In genomic region chr19:2330632-2331284, GRCh38 we compare ENCODE assay signal across 12 cellular contexts. TPM values are rescaled to one million over a fixed set of nuclear protein-coding genes. Genes with fewer than 3 reads are reported as not detected.
DNase-seq lines count a peak whose midpoint lies in the region; ATAC-seq, FAIRE-seq and TF ChIP-seq lines count a peak whose summit lies in the region.
"Had no signal": no experiment of that assay in that cellular context is flagged by ENCODE, and none has a peak within 500 bp of the region (broad histone marks: within the 10 kb centered on the region; RNA-seq: fewer than 3 reads in every experiment).

No MANE protein-coding gene starts in this region.

- H3K79me2 ChIP-seq in Karpas-422 (ENCODE audit: low read length) = peaks cover 88% of the 10 kb centered on the region

- peaks cover 0 to 2% of the 10 kb centered on the region in 2 donors for H3K27me3 Mint-ChIP-seq in CD8-positive, alpha-beta memory T cell
- no peaks in the 10 kb centered on the region for H3K27me3 Mint-ChIP-seq in activated naive CD8-positive, alpha-beta T cell treated with anti-CD3 and anti-CD28 coated beads for 36 hours
- H3K27me3 Mint-ChIP-seq in naive B cell = no peaks in the 10 kb centered on the region

- peak overlapping the region in 6 of 7 donors; percentile 20 to 85 (median 72) for H3K4me3 Mint-ChIP-seq in CD8-positive, alpha-beta memory T cell
- peak overlapping the region; percentile 34 for H3K4me3 Mint-ChIP-seq in activated naive CD8-positive, alpha-beta T cell treated with anti-CD3 and anti-CD28 coated beads for 36 hours
- peak overlapping the region; percentile 88 to 95 (median 92) for H3K4me3 Mint-ChIP-seq in naive B cell

- no peaks in the 10 kb centered on the region for H3K36me3 ChIP-seq in CD8-positive, alpha-beta memory T cell (ENCODE audit: insufficient read depth, low read length)
- 0 out of 2 replicates have a peak, but pooled peaks cover 7% of the 10 kb centered on the region for H3K36me3 ChIP-seq in Karpas-422 (ENCODE audit: insufficient read depth, low read length)

- no peak for ATAC-seq in naive B cell (ENCODE audit: low read depth in 2 of 2)
- no peak for ATAC-seq in GM21825 (IDR thresholded peaks at IDR 0.05; ENCODE audit: unreplicated experiment)

- peak overlapping the region; percentile 13; the same call in 1 of the 2 replicates for H3K9ac ChIP-seq in Karpas-422 (ENCODE audit: low read length)

- CTCF ChIA-PET in CD8-positive, alpha-beta memory T cell (lab: Charles Lee) = no interaction called here

- POLR2A ChIA-PET in CD8-positive, alpha-beta memory T cell (lab: Charles Lee) = interaction anchor here (0.7 kb wide), 1 partner anchor 41 kb away, joined by 5 read pairs; no protein-coding TSS in a partner anchor

- H3K9me2 ChIP-seq in Karpas-422 (replicated peaks; ENCODE audit: insufficient read depth, low read length) = no peaks in the 10 kb centered on the region

- H3K4me1 Mint-ChIP-seq in CD8-positive, alpha-beta memory T cell = peaks cover 36 to 59% (median 36%) of the 10 kb centered on the region in 3 donors
- H3K4me1 Mint-ChIP-seq in activated naive CD8-positive, alpha-beta T cell treated with anti-CD3 and anti-CD28 coated beads for 36 hours = peaks cover 57% of the 10 kb centered on the region
- peaks cover 63 to 87% (median 87%) of the 10 kb centered on the region in 3 donors for H3K4me1 Mint-ChIP-seq in naive B cell

- H3K4me3 ChIP-seq in CD8-positive, alpha-beta memory T cell (ENCODE audit: low read length) = no peak overlapping the region
- H3K4me3 ChIP-seq in Karpas-422 (ENCODE audit: low read length) = no peak overlapping the region; the same call in 1 of the 2 replicates
- H3K4me3 ChIP-seq: lung had no signal

- no peaks in the 10 kb centered on the region for H3K27me3 ChIP-seq in CD8-positive, alpha-beta memory T cell (ENCODE audit: insufficient read depth, low read length, poor library complexity, severe bottlenecking)
- H3K27me3 ChIP-seq in Karpas-422 (ENCODE audit: low read length) = no peaks in the 10 kb centered on the region

- no peak for DNase-seq in CD8-positive, alpha-beta memory T cell
- no peak for DNase-seq in Karpas-422
- DNase-seq in activated naive CD8-positive, alpha-beta T cell treated with anti-CD3 and anti-CD28 coated beads for 36 hours = no peak
- no peak for DNase-seq in naive B cell
- DNase-seq in activated CD4-positive, alpha-beta T cell treated with anti-CD3 and anti-CD28 coated beads, Interleukin-2, amount 50 U/mL, for 1 hour = no peak
- DNase-seq in GM12891 (ENCODE audit: insufficient read length, low spot score) = no peak
- no peak for DNase-seq in GOT3 (lab: John Stamatoyannopoulos, UW)
- DNase-seq: activated CD4-positive, CD25-positive, alpha-beta regulatory T cell; NCI-H1092 had no signal

- peaks cover 48% of the 10 kb centered on the region for H3K4me1 ChIP-seq in CD8-positive, alpha-beta memory T cell (ENCODE audit: insufficient read depth, low read length)
- H3K4me1 ChIP-seq in Karpas-422 (ENCODE audit: low read length) = peaks cover 47% of the 10 kb centered on the region

- no peaks in the 10 kb centered on the region for H3K9me3 Mint-ChIP-seq in CD8-positive, alpha-beta memory T cell
- peaks cover 5% of the 10 kb centered on the region for H3K9me3 Mint-ChIP-seq in activated naive CD8-positive, alpha-beta T cell treated with anti-CD3 and anti-CD28 coated beads for 36 hours
- H3K9me3 Mint-ChIP-seq in naive B cell = peaks cover 0 to 2% (median 0%) of the 10 kb centered on the region in 7 donors

- peak overlapping the region; percentile 27 for H3K27ac ChIP-seq in CD8-positive, alpha-beta memory T cell (ENCODE audit: low read depth, low read length)
- H3K27ac ChIP-seq in Karpas-422 (ENCODE audit: low read length) = peak overlapping the region; percentile 77; the same call in 1 of the 2 replicates

- no peak for FAIRE-seq in GM12891 (lab: Jason Lieb, UNC)

- peaks cover 12% of the 10 kb centered on the region; the same call in 1 of the 2 replicates for H4K20me1 ChIP-seq in Karpas-422 (ENCODE audit: insufficient read depth, low read depth, low read length)

- peaks cover 3 to 27% (median 4%) of the 10 kb centered on the region in 3 donors for H3K36me3 Mint-ChIP-seq in CD8-positive, alpha-beta memory T cell
- peaks cover 37% of the 10 kb centered on the region for H3K36me3 Mint-ChIP-seq in activated naive CD8-positive, alpha-beta T cell treated with anti-CD3 and anti-CD28 coated beads for 36 hours
- H3K36me3 Mint-ChIP-seq in naive B cell = peaks cover under 1 to 13% of the 10 kb centered on the region in 2 donors

- TF ChIP-seq POLR2A in GM12891 (IDR thresholded peaks at IDR 0.05; ENCODE audit: low read depth, low read length) = no peak

- H3K27ac Mint-ChIP-seq in CD8-positive, alpha-beta memory T cell = peak overlapping the region in 3 of 8 donors; percentile 42 to 93 (median 52)
- no peak overlapping the region for H3K27ac Mint-ChIP-seq in activated naive CD8-positive, alpha-beta T cell treated with anti-CD3 and anti-CD28 coated beads for 36 hours
- H3K27ac Mint-ChIP-seq in naive B cell = peak overlapping the region; percentile 97 to 99 (median 97)

- peak overlapping the region; percentile 84 for H3K4me2 ChIP-seq in Karpas-422 (ENCODE audit: low read depth, low read length, poor library complexity, severe bottlenecking)

- H2AFZ ChIP-seq in Karpas-422 (ENCODE audit: low read length) = no peak overlapping the region

- no peaks in the 10 kb centered on the region for H3K9me3 ChIP-seq in CD8-positive, alpha-beta memory T cell (ENCODE audit: low read length)
- peaks cover 5% of the 10 kb centered on the region; the same call in 1 of the 2 replicates for H3K9me3 ChIP-seq in Karpas-422 (ENCODE audit: low read length)

TF ChIP-seq in GM12891, 5 proteins besides CTCF, POLR2A, EP300 and RAD21:
- no peak for TF ChIP-seq SPI1 (IDR thresholded peaks at IDR 0.05; ENCODE audit: low read depth, low read length)
- TF ChIP-seq TAF1 (IDR thresholded peaks at IDR 0.05; ENCODE audit: low read depth, low read length) = no peak
- no peak for TF ChIP-seq PAX5 (IDR thresholded peaks at IDR 0.05; ENCODE audit: insufficient read depth, low read length, severe bottlenecking)
- TF ChIP-seq POLR2AphosphoS5 (IDR thresholded peaks at IDR 0.05; ENCODE audit: low read depth, low read length) = no peak
- no peak for TF ChIP-seq POU2F2 (IDR thresholded peaks at IDR 0.05; ENCODE audit: low read depth, low read length)

RNA-seq across cellular contexts. Expression of gene SPPL2B, which starts 2.3 kb away (rescaled TPM):
- total RNA-seq in CD8-positive, alpha-beta memory T cell = 10 to 100 TPM; 39.0 to 41.4 TPM
- polyA plus RNA-seq in CD8-positive, alpha-beta memory T cell = 8.4 TPM
- total RNA-seq in Karpas-422 (2014; rRNA removed; shearing (Covaris generic); ENCODE audit: low replicate concordance) = 18.2 and 48.3 TPM in 2 replicates
- 10 to 100 TPM; 47.1 to 53.2 TPM for total RNA-seq in activated naive CD8-positive, alpha-beta T cell treated with anti-CD3 and anti-CD28 coated beads for 36 hours
- polyA plus RNA-seq in naive B cell (ENCODE audit: low read depth in 6 of 6) = 10 to 100 TPM; 13.0 to 38.0 (median 18.7) TPM
- polyA plus RNA-seq in GM12891 (2012; ENCODE audit: low read depth, missing spikeins) = 31.1 TPM

RNA-seq across cellular contexts. Expression of gene LSM7, which starts 2.4 kb away (rescaled TPM):
- total RNA-seq in CD8-positive, alpha-beta memory T cell = 100 to 1,000 TPM; 163 to 168 TPM
- 162 TPM for polyA plus RNA-seq in CD8-positive, alpha-beta memory T cell
- 140 and 228 TPM in 2 replicates for total RNA-seq in Karpas-422 (2014; rRNA removed; shearing (Covaris generic); ENCODE audit: low replicate concordance)
- 100 to 1,000 TPM; 175 to 187 TPM for total RNA-seq in activated naive CD8-positive, alpha-beta T cell treated with anti-CD3 and anti-CD28 coated beads for 36 hours
- polyA plus RNA-seq in naive B cell (ENCODE audit: low read depth in 6 of 6) = 100 to 1,000 TPM; 275 to 337 (median 314) TPM
- 196 TPM for polyA plus RNA-seq in GM12891 (2012; ENCODE audit: low read depth, missing spikeins)

RNA-seq across cellular contexts. Expression of gene LINGO3, which starts 22.8 kb away (rescaled TPM):
- total RNA-seq in CD8-positive, alpha-beta memory T cell = under 1 TPM; 0.09 to 0.15 TPM
- polyA plus RNA-seq in CD8-positive, alpha-beta memory T cell = 9.2 TPM
- not detected in 2 replicates for total RNA-seq in Karpas-422 (2014; rRNA removed; shearing (Covaris generic); ENCODE audit: low replicate concordance)
- total RNA-seq in activated naive CD8-positive, alpha-beta T cell treated with anti-CD3 and anti-CD28 coated beads for 36 hours = under 1 TPM in 1 of 2 experiments, not detected in 1; 0.28 TPM
- 10 to 100 TPM in 5 of 6 donors, 1 to 10 TPM in 1; 6.4 to 45.0 (median 15.4) TPM for polyA plus RNA-seq in naive B cell (ENCODE audit: low read depth in 6 of 6)
- 1.1 TPM for polyA plus RNA-seq in GM12891 (2012; ENCODE audit: low read depth, missing spikeins)
- total RNA-seq: dermis microvascular lymphatic vessel endothelial cell had no signal

RNA-seq across cellular contexts. Expression of gene TMPRSS9, which starts 29.3 kb away (rescaled TPM):
- total RNA-seq in CD8-positive, alpha-beta memory T cell = not detected
- polyA plus RNA-seq in CD8-positive, alpha-beta memory T cell = not detected
- not detected in 2 replicates for total RNA-seq in Karpas-422 (2014; rRNA removed; shearing (Covaris generic); ENCODE audit: low replicate concordance)
- not detected for total RNA-seq in activated naive CD8-positive, alpha-beta T cell treated with anti-CD3 and anti-CD28 coated beads for 36 hours
- polyA plus RNA-seq in naive B cell (ENCODE audit: low read depth in 6 of 6) = not detected
- 0.35 TPM for polyA plus RNA-seq in GM12891 (2012; ENCODE audit: low read depth, missing spikeins)
- total RNA-seq: dermis microvascular lymphatic vessel endothelial cell had no signal

RNA-seq across cellular contexts. Expression of gene PEAK3, which starts 48.8 kb away (rescaled TPM):
- total RNA-seq in CD8-positive, alpha-beta memory T cell = not detected
- 0.79 TPM for polyA plus RNA-seq in CD8-positive, alpha-beta memory T cell
- total RNA-seq in Karpas-422 (2014; rRNA removed; shearing (Covaris generic); ENCODE audit: low replicate concordance) = not detected in 2 replicates
- not detected for total RNA-seq in activated naive CD8-positive, alpha-beta T cell treated with anti-CD3 and anti-CD28 coated beads for 36 hours
- 1 to 10 TPM in 1 of 6 donors, under 1 TPM in 4, not detected in 1; 0.30 to 1.0 (median 0.49) TPM for polyA plus RNA-seq in naive B cell (ENCODE audit: low read depth in 6 of 6)
- 0.49 TPM for polyA plus RNA-seq in GM12891 (2012; ENCODE audit: low read depth, missing spikeins)

Comparison
In these comparisons a context has a peak if more than half of its experiments do, and no peak if none do; other contexts are left out.
1. H3K4me3 Mint-ChIP-seq: peak in every context shown above with its lines; median percentile 92 in naive B cell; 72 in CD8-positive, alpha-beta memory T cell; 34 in activated naive CD8-positive, alpha-beta T cell treated with anti-CD3 and anti-CD28 coated beads for 36 hours.